Comparison of ENCODE assay signal across 8 cellular contexts in genomic region chr1:36387141-36387949, GRCh38. TPM values are rescaled to one million over a fixed set of nuclear protein-coding genes. Genes with fewer than 3 reads are reported as not detected.
DNase-seq lines count a peak whose midpoint lies in the region; ATAC-seq and TF ChIP-seq lines count a peak whose summit lies in the region.

No MANE protein-coding gene starts in this region.

- H3K9me3 ChIP-seq in cardiac muscle cell (ENCODE audit: low read depth): no peaks in the 10 kb centered on the region

- H3K4me1 ChIP-seq in cardiac muscle cell (ENCODE audit: low read depth): peaks cover 17% of the 10 kb centered on the region

- peaks cover 62% of the 10 kb centered on the region for H3K4me1 Mint-ChIP-seq in activated T-cell treated with anti-CD3 and anti-CD28 coated beads, Interleukin-2, amount 50 U/mL, for 72 hours (ENCODE audit: low read depth)

- DNase-seq in AG08395 (ENCODE audit: low spot score): peak; percentile 66
- DNase-seq in HPDE6-E6E7 (ENCODE audit: extremely low spot score): peak; percentile 22
- no peak for DNase-seq in activated T-cell treated with anti-CD3 and anti-CD28 coated beads, Interleukin-2, amount 50 U/mL, for 72 hours
- peak in 1 of 2 donors; percentile 94 for DNase-seq in cardiac muscle cell (ENCODE audit: low read depth in 1 of 2, low spot score in 1 of 2)
- DNase-seq in skeletal muscle cell (ENCODE audit: low read depth): peak; percentile 70
- no peak for DNase-seq in NCI-H748 (lab: John Stamatoyannopoulos, UW; ENCODE audit: unreplicated experiment)
- no peak for DNase-seq in hippocampal formation (lab: John Stamatoyannopoulos, UW)
- DNase-seq in AML-193 (lab: John Stamatoyannopoulos, UW): no peak

- no peak for ATAC-seq in activated T-cell treated with anti-CD3 and anti-CD28 coated beads, Interleukin-2, amount 50 U/mL, for 72 hours (replicated peaks in 1 of 2)

- no peaks in the 10 kb centered on the region for H3K9me3 Mint-ChIP-seq in activated T-cell treated with anti-CD3 and anti-CD28 coated beads, Interleukin-2, amount 50 U/mL, for 72 hours

- H3K27me3 ChIP-seq in cardiac muscle cell: no peaks in the 10 kb centered on the region

- H3K36me3 ChIP-seq in cardiac muscle cell: peaks cover 6% of the 10 kb centered on the region

- TF ChIP-seq CTCF in cardiac muscle cell (IDR thresholded peaks at IDR 0.05; ENCODE audit: low read depth, low read length): no peak

- H3K4me3 Mint-ChIP-seq in activated T-cell treated with anti-CD3 and anti-CD28 coated beads, Interleukin-2, amount 50 U/mL, for 72 hours: peak overlapping the region; percentile 87 to 94

- no peaks in the 10 kb centered on the region for H3K27me3 Mint-ChIP-seq in activated T-cell treated with anti-CD3 and anti-CD28 coated beads, Interleukin-2, amount 50 U/mL, for 72 hours (ENCODE audit: low read depth)

- no peak overlapping the region for H3K4me3 ChIP-seq in cardiac muscle cell
- peak overlapping the region; percentile 54 for H3K4me3 ChIP-seq in skeletal muscle cell (ENCODE audit: low read depth, low read length)

- H3K36me3 Mint-ChIP-seq in activated T-cell treated with anti-CD3 and anti-CD28 coated beads, Interleukin-2, amount 50 U/mL, for 72 hours (ENCODE audit: insufficient read depth in 2 of 2): peaks cover 4 to 24% of the 10 kb centered on the region in 2 donors

- peak overlapping the region; percentile 82 for H3K27ac Mint-ChIP-seq in activated T-cell treated with anti-CD3 and anti-CD28 coated beads, Interleukin-2, amount 50 U/mL, for 72 hours

- peak overlapping the region; percentile 61 for H3K27ac ChIP-seq in cardiac muscle cell

RNA-seq across cellular contexts. Expression of gene STK40, which starts 1.6 kb away (rescaled TPM):
- 10 to 100 TPM; 56.1 to 63.5 TPM for total RNA-seq in activated T-cell treated with anti-CD3 and anti-CD28 coated beads, Interleukin-2, amount 50 U/mL, for 72 hours
- 37.0 and 38.5 TPM in 2 replicates for total RNA-seq in cardiac muscle cell
- polyA plus RNA-seq in cardiac muscle cell: 43.9 and 51.1 TPM in 2 replicates

RNA-seq across cellular contexts. Expression of gene LSM10, which starts 10.4 kb away (rescaled TPM):
- 10 to 100 TPM; 56.5 to 66.2 TPM for total RNA-seq in activated T-cell treated with anti-CD3 and anti-CD28 coated beads, Interleukin-2, amount 50 U/mL, for 72 hours
- 15.9 and 20.6 TPM in 2 replicates for total RNA-seq in cardiac muscle cell
- polyA plus RNA-seq in cardiac muscle cell: 70.7 and 75.7 TPM in 2 replicates

Comparison
In these comparisons a context has a peak if more than half of its experiments do, and no peak if none do; other contexts are left out.
1. DNase-seq: peak in AG08395 (single experiment), HPDE6-E6E7 (single experiment) and skeletal muscle cell (single experiment); none in activated T-cell treated with anti-CD3 and anti-CD28 coated beads, Interleukin-2, amount 50 U/mL, for 72 hours (0 of 2), NCI-H748 (single experiment), hippocampal formation (0 of 2) and AML-193 (0 of 2).